In the genomic region with DNA sequence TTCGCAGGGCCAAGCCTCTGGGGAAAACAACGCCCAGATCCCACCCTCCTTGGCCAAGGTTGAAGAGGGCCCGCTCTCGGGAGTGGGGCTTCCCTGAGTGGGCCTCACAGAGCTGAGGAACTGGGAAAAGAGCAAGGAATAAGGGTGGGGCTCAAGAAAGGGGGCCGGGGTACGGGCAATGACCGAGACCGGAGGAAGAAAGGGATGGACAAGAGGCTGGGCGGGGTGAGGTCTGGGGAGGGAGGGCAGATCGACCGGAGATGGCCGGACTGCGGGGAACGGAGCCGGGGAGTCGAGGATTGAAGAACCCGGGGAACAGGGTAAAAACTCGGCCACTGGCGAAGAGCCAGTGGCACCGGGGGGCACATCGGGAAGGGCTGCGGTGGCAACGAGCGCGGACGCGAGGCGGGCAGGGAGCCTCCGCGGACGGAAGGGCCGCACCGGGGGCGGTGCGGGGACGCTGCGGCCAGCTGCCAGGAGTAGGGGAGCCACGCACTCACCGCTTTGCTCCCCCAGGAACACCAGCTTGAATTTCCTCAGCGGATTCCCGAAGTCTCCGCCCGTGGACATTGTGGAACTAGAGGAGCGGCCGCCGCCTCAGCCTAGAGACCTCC, we compare ENCODE assay signal across 8 cellular contexts. TPM values are rescaled to one million over a fixed set of nuclear protein-coding genes. Genes with fewer than 3 reads are reported as not detected.
DNase-seq lines count a peak whose midpoint lies in the region; ATAC-seq and TF ChIP-seq lines count a peak whose summit lies in the region.

No MANE protein-coding gene starts in this region.

- H3K79me2 ChIP-seq in smooth muscle cell (ENCODE audit: low read depth), result peaks cover 55% of the 10 kb centered on the region

- H3K36me3 ChIP-seq in smooth muscle cell (ENCODE audit: low read depth), result no peaks in the 10 kb centered on the region

- H3K9ac ChIP-seq in smooth muscle cell (ENCODE audit: low read depth), result peak overlapping the region; percentile 97

- H2AFZ ChIP-seq in smooth muscle cell (ENCODE audit: low read depth), result peak overlapping the region; percentile 76

- no peaks in the 10 kb centered on the region for H3K27me3 ChIP-seq in smooth muscle cell (ENCODE audit: low read depth)

- WGBS in smooth muscle cell (ENCODE audit: low lambda C conversion rate), result 0% methylated on average over 46 of the region's 46 CpGs

- H3K9me3 ChIP-seq in smooth muscle cell (replicated peaks; ENCODE audit: low read depth), result no peaks in the 10 kb centered on the region

- H3K4me3 ChIP-seq in smooth muscle cell, result peak overlapping the region; percentile 91

- peaks cover 46% of the 10 kb centered on the region for H4K20me1 ChIP-seq in smooth muscle cell (ENCODE audit: low read depth)

- H3K4me2 ChIP-seq in smooth muscle cell, result peak overlapping the region; percentile 92

- in situ Hi-C loops in T47D (cut with HindIII; ENCODE audit: low pct_unique_long_range_greater_than_20kb, low sequenced_read_pairs), result no loop called here

- peaks cover 17% of the 10 kb centered on the region for H3K4me1 ChIP-seq in smooth muscle cell (ENCODE audit: low read depth)

- TF ChIP-seq CTCF in smooth muscle cell (IDR thresholded peaks at IDR 0.05; ENCODE audit: borderline replicate concordance, insufficient read depth, poor library complexity, severe bottlenecking), result no peak

- H3F3A ChIP-seq in smooth muscle cell (ENCODE audit: low read depth), result peaks cover 5% of the 10 kb centered on the region

- H3K27ac ChIP-seq in smooth muscle cell (ENCODE audit: low read depth), result peak overlapping the region; percentile 94

- ATAC-seq in HG02759 (IDR thresholded peaks at IDR 0.05; ENCODE audit: unreplicated experiment), result peak; percentile 2

- DNase-seq in NCI-H2227 (lab: John Stamatoyannopoulos, UW; ENCODE audit: unreplicated experiment) (peak; percentile 54), NCI-H2227 treated with DMSO at 0.1 percent for 48 hours (lab: John Stamatoyannopoulos, UW) (no peak), T47D (ENCODE audit: low read depth in 1 of 2, low spot score in 1 of 2) (peak; percentile 25 to 51), iris pigment epithelial cell (ENCODE audit: low read depth) (peak; percentile 33), smooth muscle cell (lab: John Stamatoyannopoulos, UW; ENCODE audit: unreplicated experiment) (peak; percentile 52), NCI-H1436 (lab: John Stamatoyannopoulos, UW) (no peak)

TF ChIP-seq in PFSK-1, 5 proteins besides CTCF, POLR2A, EP300 and RAD21:
- no peak for TF ChIP-seq POLR2AphosphoS5 (IDR thresholded peaks at IDR 0.05; ENCODE audit: low read depth, low read length)
- TF ChIP-seq SIN3A (IDR thresholded peaks at IDR 0.05; ENCODE audit: borderline replicate concordance, insufficient read depth, low read length), result 0 out of 2 replicates have a peak, but pooled peaks have one; percentile 20
- no peak for TF ChIP-seq TAF1 (IDR thresholded peaks at IDR 0.05; ENCODE audit: borderline replicate concordance, insufficient read depth, low read length)
- TF ChIP-seq, protein P1, sequence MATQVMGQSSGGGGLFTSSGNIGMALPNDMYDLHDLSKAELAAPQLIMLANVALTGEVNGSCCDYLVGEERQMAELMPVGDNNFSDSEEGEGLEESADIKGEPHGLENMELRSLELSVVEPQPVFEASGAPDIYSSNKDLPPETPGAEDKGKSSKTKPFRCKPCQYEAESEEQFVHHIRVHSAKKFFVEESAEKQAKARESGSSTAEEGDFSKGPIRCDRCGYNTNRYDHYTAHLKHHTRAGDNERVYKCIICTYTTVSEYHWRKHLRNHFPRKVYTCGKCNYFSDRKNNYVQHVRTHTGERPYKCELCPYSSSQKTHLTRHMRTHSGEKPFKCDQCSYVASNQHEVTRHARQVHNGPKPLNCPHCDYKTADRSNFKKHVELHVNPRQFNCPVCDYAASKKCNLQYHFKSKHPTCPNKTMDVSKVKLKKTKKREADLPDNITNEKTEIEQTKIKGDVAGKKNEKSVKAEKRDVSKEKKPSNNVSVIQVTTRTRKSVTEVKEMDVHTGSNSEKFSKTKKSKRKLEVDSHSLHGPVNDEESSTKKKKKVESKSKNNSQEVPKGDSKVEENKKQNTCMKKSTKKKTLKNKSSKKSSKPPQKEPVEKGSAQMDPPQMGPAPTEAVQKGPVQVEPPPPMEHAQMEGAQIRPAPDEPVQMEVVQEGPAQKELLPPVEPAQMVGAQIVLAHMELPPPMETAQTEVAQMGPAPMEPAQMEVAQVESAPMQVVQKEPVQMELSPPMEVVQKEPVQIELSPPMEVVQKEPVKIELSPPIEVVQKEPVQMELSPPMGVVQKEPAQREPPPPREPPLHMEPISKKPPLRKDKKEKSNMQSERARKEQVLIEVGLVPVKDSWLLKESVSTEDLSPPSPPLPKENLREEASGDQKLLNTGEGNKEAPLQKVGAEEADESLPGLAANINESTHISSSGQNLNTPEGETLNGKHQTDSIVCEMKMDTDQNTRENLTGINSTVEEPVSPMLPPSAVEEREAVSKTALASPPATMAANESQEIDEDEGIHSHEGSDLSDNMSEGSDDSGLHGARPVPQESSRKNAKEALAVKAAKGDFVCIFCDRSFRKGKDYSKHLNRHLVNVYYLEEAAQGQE (IDR thresholded peaks at IDR 0.05; ENCODE audit: insufficient read depth in 1 of 2, low read depth in 2 of 2, low read length in 2 of 2), result no peak
- TF ChIP-seq FOXP2 (optimal IDR thresholded peaks at IDR 0.05; ENCODE audit: borderline replicate concordance, extremely low read depth, extremely low read length, insufficient read depth), result no peak
TF ChIP-seq in PFSK-1: peak in this region for 1.

RNA-seq across cellular contexts. Expression of a gene that starts 0.7 kb away (rescaled TPM):
- polyA plus RNA-seq in PFSK-1 (2012; ENCODE audit: insufficient read length, low read depth), result 69.0 TPM
- total RNA-seq in smooth muscle cell, result 145 and 148 TPM in 2 replicates
- 102 and 110 TPM in 2 replicates for polyA plus RNA-seq in smooth muscle cell

RNA-seq across cellular contexts. Expression of a gene that starts 27.5 kb away (rescaled TPM):
- 39.2 TPM for polyA plus RNA-seq in PFSK-1 (2012; ENCODE audit: insufficient read length, low read depth)
- total RNA-seq in smooth muscle cell, result 26.4 and 29.7 TPM in 2 replicates
- 65.3 and 74.6 TPM in 2 replicates for polyA plus RNA-seq in smooth muscle cell

Comparison
In these comparisons a context has a peak if more than half of its experiments do, and no peak if none do; other contexts are left out.
1. DNase-seq: peak in NCI-H2227 (single experiment), T47D (2 of 2), iris pigment epithelial cell (single experiment) and smooth muscle cell (single experiment); none in NCI-H2227 treated with DMSO at 0.1 percent for 48 hours (single experiment) and NCI-H1436 (single experiment).